8 cellular contexts compared by ENCODE assay signal in the genomic region with DNA sequence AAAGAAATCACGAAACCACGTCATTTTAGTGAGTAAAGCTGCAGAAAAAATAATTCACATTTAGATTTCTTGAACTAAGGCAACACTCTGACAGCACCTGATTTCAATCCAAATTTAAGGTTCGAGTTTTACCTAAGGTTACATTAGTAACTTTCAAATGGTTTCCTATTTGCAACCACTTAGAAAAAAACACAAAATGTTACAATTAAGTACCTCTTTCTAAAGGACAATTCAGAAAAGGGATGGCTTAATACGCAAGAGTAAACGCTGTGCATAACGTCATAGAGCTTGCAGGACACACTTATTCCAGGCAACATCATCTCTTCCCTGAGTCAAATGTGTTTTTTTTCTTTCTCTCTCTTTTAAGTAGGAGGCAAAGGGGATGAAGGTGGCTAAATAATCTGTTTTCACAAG.
DNase-seq lines count a peak whose midpoint lies in the region; ATAC-seq and TF ChIP-seq lines count a peak whose summit lies in the region.

No MANE protein-coding gene starts in this region.

- H3K79me1 ChIP-seq in trophoblast cell (ENCODE audit: low read length) = peaks cover 9% of the 10 kb centered on the region

- no peak for TF ChIP-seq CTCF in CD8-positive, alpha-beta T cell (IDR thresholded peaks at IDR 0.05)
- TF ChIP-seq CTCF in activated B cell treated with CpG ODN at 0.5 μM for 24 hours (IDR thresholded peaks at IDR 0.05) (no peak), gastroesophageal sphincter (IDR thresholded peaks at IDR 0.05) (no peak)

- peak overlapping the region; percentile 89 for H3K27ac ChIP-seq in CD8-positive, alpha-beta T cell (ENCODE audit: low read depth, low read length)
- H3K27ac ChIP-seq in gastroesophageal sphincter (peak overlapping the region; percentile 94 to 99 (median 98)), trophoblast cell (ENCODE audit: low read depth, low read length) (peak overlapping the region; percentile 84)

- H3K36me3 ChIP-seq in CD8-positive, alpha-beta T cell (ENCODE audit: insufficient read depth, low read length) = no peaks in the 10 kb centered on the region
- H3K36me3 ChIP-seq in gastroesophageal sphincter (no peaks in the 10 kb centered on the region), trophoblast cell (ENCODE audit: control insufficient read depth in 1 of 2, insufficient read depth in 2 of 2, low read length in 2 of 2) (no peaks in the 10 kb centered on the region)

- H4K8ac ChIP-seq in trophoblast cell (ENCODE audit: low read depth, low read length) = peak overlapping the region; percentile 81

- peak overlapping the region; percentile 98 for H3K18ac ChIP-seq in trophoblast cell (ENCODE audit: low read length)

- no peak overlapping the region for H2AK5ac ChIP-seq in trophoblast cell (ENCODE audit: low read length)

- peak overlapping the region; percentile 97 for H3K27ac Mint-ChIP-seq in CD8-positive, alpha-beta T cell
- peak overlapping the region; percentile 83 for H3K27ac Mint-ChIP-seq in activated B cell treated with CpG ODN at 0.5 μM for 24 hours

- peak overlapping the region; percentile 72 for H3K4me3 ChIP-seq in CD8-positive, alpha-beta T cell (ENCODE audit: low read depth, low read length)
- H3K4me3 ChIP-seq in gastroesophageal sphincter = peak overlapping the region; percentile 87 to 98
- peak overlapping the region; percentile 98 for H3K4me3 ChIP-seq in trophoblast cell (ENCODE audit: low read depth, low read length)

- intact Hi-C loops in CD8-positive, alpha-beta T cell (cut with DNase I, micrococcal nuclease) = loop anchor here (1.0 to 10.0 kb wide), 15 partner anchors 49 to 1174 kb away; a partner anchor contains a TSS
- intact Hi-C loops in activated B cell treated with CpG ODN at 0.5 μM for 24 hours (cut with micrococcal nuclease) (loop anchor here (2.0 to 10.0 kb wide), 6 partner anchors 64 to 1054 kb away; a partner anchor contains a TSS), posterior vena cava (cut with DNase I) (loop anchor here in 1 of 2 donors (10.0 kb wide), 1 partner anchor 66 kb away; no protein-coding TSS in a partner anchor)

- no peak overlapping the region for H4K91ac ChIP-seq in trophoblast cell (ENCODE audit: low read depth, low read length)

- H2BK120ac ChIP-seq in trophoblast cell (ENCODE audit: insufficient read depth, low read length, poor library complexity) = peak overlapping the region; percentile 43

- peak overlapping the region; percentile 57 for H3K4me2 ChIP-seq in trophoblast cell (ENCODE audit: low read length)

- H3K4me3 Mint-ChIP-seq in CD8-positive, alpha-beta T cell = peak overlapping the region; percentile 96
- H3K4me3 Mint-ChIP-seq in activated B cell treated with CpG ODN at 0.5 μM for 24 hours = peak overlapping the region; percentile 90

- H3K9me3 Mint-ChIP-seq in CD8-positive, alpha-beta T cell = no peaks in the 10 kb centered on the region
- no peaks in the 10 kb centered on the region for H3K9me3 Mint-ChIP-seq in activated B cell treated with CpG ODN at 0.5 μM for 24 hours

- no peak overlapping the region for H2BK12ac ChIP-seq in trophoblast cell (ENCODE audit: low read length)

- no peak overlapping the region for H4K12ac ChIP-seq in trophoblast cell (ENCODE audit: low read depth, low read length)

- no peaks in the 10 kb centered on the region for H3K27me3 ChIP-seq in CD8-positive, alpha-beta T cell (ENCODE audit: insufficient read depth, low read length)
- H3K27me3 ChIP-seq in gastroesophageal sphincter = no peaks in the 10 kb centered on the region
- no peaks in the 10 kb centered on the region for H3K27me3 ChIP-seq in trophoblast cell (ENCODE audit: insufficient read depth, low read length)

- no peaks in the 10 kb centered on the region for H3K9me3 ChIP-seq in CD8-positive, alpha-beta T cell (ENCODE audit: low read length)
- no peaks in the 10 kb centered on the region for H3K9me3 ChIP-seq in gastroesophageal sphincter
- no peaks in the 10 kb centered on the region for H3K9me3 ChIP-seq in trophoblast cell (ENCODE audit: insufficient read depth, low read depth, low read length)

- peak overlapping the region; percentile 92 for H2AFZ ChIP-seq in trophoblast cell (ENCODE audit: insufficient read depth, low read length, poor library complexity)

- WGBS in gastroesophageal sphincter (ENCODE audit: low coverage in 1 of 2), 2 donors = 8 to 17% methylated on average over 6 of the region's 6 CpGs
- WGBS in trophoblast cell (ENCODE audit: extremely low coverage, insufficient coverage, insufficient read length) = no CpG with 5 or more reads among the region's 6 CpGs

- POLR2A ChIA-PET in CD8-positive, alpha-beta T cell (lab: Charles Lee) = interaction anchor here (0.9 to 2.9 kb wide), 9 partner anchors 13 to 160 kb away, joined by 3 to 13 read pairs (median 5); a partner anchor contains a TSS
- POLR2A ChIA-PET in activated B cell treated with CpG ODN at 0.5 μM for 24 hours (lab: Charles Lee) = interaction anchor here (0.8 to 3.8 kb wide), 3 partner anchors 9 to 86 kb away, joined by 3 to 21 read pairs (median 6); a partner anchor contains a TSS

- no peak overlapping the region for H3K23ac ChIP-seq in trophoblast cell (ENCODE audit: low read length)

- peaks cover 9% of the 10 kb centered on the region for H3K36me3 Mint-ChIP-seq in CD8-positive, alpha-beta T cell
- peaks cover 5% of the 10 kb centered on the region for H3K36me3 Mint-ChIP-seq in activated B cell treated with CpG ODN at 0.5 μM for 24 hours (ENCODE audit: low read depth)

- H3K4ac ChIP-seq in trophoblast cell (ENCODE audit: low read depth, low read length) = no peak overlapping the region

- H3K79me2 ChIP-seq in trophoblast cell (ENCODE audit: control insufficient read depth, insufficient read depth, low read length, poor library complexity) = peaks cover 7% of the 10 kb centered on the region

- no peak for TF ChIP-seq EP300 in gastroesophageal sphincter (IDR thresholded peaks at IDR 0.05)

- ATAC-seq in CD8-positive, alpha-beta T cell = peak; percentile 6
- ATAC-seq in HG03196 (IDR thresholded peaks at IDR 0.05; ENCODE audit: unreplicated experiment) = peak; percentile 11
- ATAC-seq in activated B cell treated with CpG ODN at 0.5 μM for 24 hours (ENCODE audit: low read depth) = no peak
- ATAC-seq in gastroesophageal sphincter = peak; percentile 32

- peaks cover 44% of the 10 kb centered on the region for H3K4me1 ChIP-seq in CD8-positive, alpha-beta T cell (ENCODE audit: insufficient read depth, low read length)
- H3K4me1 ChIP-seq in gastroesophageal sphincter = peaks cover 5 to 62% (median 10%) of the 10 kb centered on the region in 3 donors
- H3K4me1 ChIP-seq in trophoblast cell (ENCODE audit: control insufficient read depth in 1 of 2, insufficient read depth in 2 of 2, low read length in 2 of 2) = no peaks in the 10 kb centered on the region

- CTCF ChIA-PET in CD8-positive, alpha-beta T cell (lab: Charles Lee) = interaction anchor here (0.7 to 3.2 kb wide), 5 partner anchors 9 to 466 kb away, joined by 3 to 19 read pairs (median 3); no protein-coding TSS in a partner anchor
- CTCF ChIA-PET in activated B cell treated with CpG ODN at 0.5 μM for 24 hours (lab: Charles Lee) = no interaction called here

- TF ChIP-seq POLR2A in gastroesophageal sphincter (IDR thresholded peaks at IDR 0.05) = no peak

- H3K4me1 Mint-ChIP-seq in CD8-positive, alpha-beta T cell (ENCODE audit: low read depth) = peaks cover 69% of the 10 kb centered on the region
- H3K4me1 Mint-ChIP-seq in activated B cell treated with CpG ODN at 0.5 μM for 24 hours = peaks cover 61% of the 10 kb centered on the region

- DNase-seq in CD8-positive, alpha-beta T cell = no peak
- no peak for DNase-seq in activated B cell treated with CpG ODN at 0.5 μM for 24 hours
- no peak for DNase-seq in trophoblast cell
- no peak for DNase-seq in iPS-NIHi7 (ENCODE audit: extremely low spot score)
- DNase-seq in posterior vena cava (ENCODE audit: low spot score) = no peak
- no peak for DNase-seq in NCI-H69 (lab: John Stamatoyannopoulos, UW)

- no peaks in the 10 kb centered on the region for H3K27me3 Mint-ChIP-seq in CD8-positive, alpha-beta T cell (ENCODE audit: low read depth)
- no peaks in the 10 kb centered on the region for H3K27me3 Mint-ChIP-seq in activated B cell treated with CpG ODN at 0.5 μM for 24 hours

- no peak overlapping the region for H3K14ac ChIP-seq in trophoblast cell (ENCODE audit: low read length)

- peak overlapping the region; percentile 32 for H2BK5ac ChIP-seq in trophoblast cell (ENCODE audit: low read depth, low read length, poor library complexity)

- no peak overlapping the region for H3K9ac ChIP-seq in trophoblast cell (ENCODE audit: low read length)
